In the genomic region with DNA sequence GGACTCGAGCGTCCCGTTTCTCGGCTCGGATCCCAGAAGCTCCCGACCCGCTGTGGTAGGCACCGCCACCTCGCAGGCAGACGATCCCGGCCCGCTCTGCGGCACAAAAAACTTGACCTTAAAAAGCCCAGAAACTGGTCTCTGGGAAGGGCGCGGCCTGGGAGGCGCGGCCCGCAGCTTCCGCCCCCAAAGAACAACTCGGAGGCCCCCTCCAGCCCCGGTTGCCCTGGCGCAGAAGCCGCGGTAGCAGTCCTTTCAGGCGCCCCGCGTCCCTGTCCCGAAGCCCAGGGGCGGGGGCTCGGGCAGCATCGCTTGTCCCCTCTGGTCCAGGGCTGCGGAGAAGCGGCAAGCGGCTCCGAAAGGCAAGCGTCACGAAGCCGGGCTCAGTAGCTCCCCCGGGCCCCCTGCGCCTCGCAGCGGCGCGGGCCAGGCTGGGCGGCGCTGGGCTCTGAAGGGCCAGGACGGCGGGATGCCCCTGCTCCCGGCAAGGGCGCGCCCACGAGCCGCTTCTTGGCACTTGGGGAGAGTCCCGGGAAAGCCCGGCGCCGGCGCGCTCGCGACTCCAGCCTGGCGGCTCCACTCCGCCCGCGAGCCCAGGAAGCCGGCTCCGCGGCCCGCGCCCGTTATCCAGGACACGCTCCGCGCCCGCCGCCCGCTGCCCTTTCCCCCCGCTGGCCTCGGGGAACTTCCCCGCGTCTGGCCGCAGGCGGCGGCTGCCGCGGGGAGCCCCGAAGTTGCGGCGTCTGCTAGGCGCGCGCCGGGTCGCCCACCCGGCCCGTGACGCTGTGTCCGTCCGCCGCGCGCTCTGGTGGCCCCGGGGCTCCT, we compare ENCODE assay signal across 9 cellular contexts. TPM values are rescaled to one million over a fixed set of nuclear protein-coding genes. Genes with fewer than 3 reads are reported as not detected.
A peak's percentile ranks its signal among the peaks of the same experiment; 100 is the strongest.
DNase-seq lines count a peak whose midpoint lies in the region; ATAC-seq, FAIRE-seq and TF ChIP-seq lines count a peak whose summit lies in the region.
"Had no signal": no experiment of that assay in that cellular context is flagged by ENCODE, and none has a peak within 500 bp of the region (broad histone marks: within the 10 kb centered on the region; RNA-seq: fewer than 3 reads in every experiment).

A gene with protein sequence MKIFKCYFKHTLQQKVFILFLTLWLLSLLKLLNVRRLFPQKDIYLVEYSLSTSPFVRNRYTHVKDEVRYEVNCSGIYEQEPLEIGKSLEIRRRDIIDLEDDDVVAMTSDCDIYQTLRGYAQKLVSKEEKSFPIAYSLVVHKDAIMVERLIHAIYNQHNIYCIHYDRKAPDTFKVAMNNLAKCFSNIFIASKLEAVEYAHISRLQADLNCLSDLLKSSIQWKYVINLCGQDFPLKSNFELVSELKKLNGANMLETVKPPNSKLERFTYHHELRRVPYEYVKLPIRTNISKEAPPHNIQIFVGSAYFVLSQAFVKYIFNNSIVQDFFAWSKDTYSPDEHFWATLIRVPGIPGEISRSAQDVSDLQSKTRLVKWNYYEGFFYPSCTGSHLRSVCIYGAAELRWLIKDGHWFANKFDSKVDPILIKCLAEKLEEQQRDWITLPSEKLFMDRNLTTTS (minus strand): TSS at position 98 of the 825 bp plus-strand sequence. CDS start 22,521 bp downstream, outside the sequence.

- peaks cover 2% of the 10 kb centered on the region for H3K36me3 Mint-ChIP-seq in T-helper 1 cell treated with Interleukin-12 subunit alpha and Interleukin-12 subunit beta and Interleukin-4 antibody, amounts not matched to agents 30 μg/mL and 1 μg/mL, for 36 hours (ENCODE audit: low read depth)

- peak; percentile 20; the same call in 1 of the 2 replicates for TF ChIP-seq POLR2A in A549 (IDR thresholded peaks at IDR 0.05; ENCODE audit: low read length)
- TF ChIP-seq POLR2A in spleen (IDR thresholded peaks at IDR 0.05): no peak

- H3K27ac Mint-ChIP-seq in T-helper 1 cell treated with Interleukin-12 subunit alpha and Interleukin-12 subunit beta and Interleukin-4 antibody, amounts not matched to agents 30 μg/mL and 1 μg/mL, for 36 hours: peak within 1 kb of the TSS; percentile 82

- peak within 1 kb of the TSS; percentile 87 for H3K4me3 Mint-ChIP-seq in T-helper 1 cell treated with Interleukin-12 subunit alpha and Interleukin-12 subunit beta and Interleukin-4 antibody, amounts not matched to agents 30 μg/mL and 1 μg/mL, for 36 hours

- peaks cover 16% of the 10 kb centered on the region; the same call in 2 of the 3 replicates for H3K4me1 ChIP-seq in A549
- peaks cover 0 to 81% (median 57%) of the 10 kb centered on the region in 6 donors for H3K4me1 ChIP-seq in spleen

- H3K27me3 Mint-ChIP-seq in T-helper 1 cell treated with Interleukin-12 subunit alpha and Interleukin-12 subunit beta and Interleukin-4 antibody, amounts not matched to agents 30 μg/mL and 1 μg/mL, for 36 hours (ENCODE audit: low read depth): peaks cover 17% of the 10 kb centered on the region

- peaks cover 56% of the 10 kb centered on the region for H3K4me1 Mint-ChIP-seq in T-helper 1 cell treated with Interleukin-12 subunit alpha and Interleukin-12 subunit beta and Interleukin-4 antibody, amounts not matched to agents 30 μg/mL and 1 μg/mL, for 36 hours (ENCODE audit: low read depth)

- no peak for TF ChIP-seq RAD21 in A549 (conservative IDR thresholded peaks at IDR 0.05 in 1 of 2, IDR thresholded peaks at IDR 0.05 in 1 of 2)

- FAIRE-seq in A549 (lab: Jason Lieb, UNC): no peak
- FAIRE-seq: GM18507 had no signal

- intact Hi-C loops in spleen (cut with DNase I; ENCODE audit: low total_unique reads): no loop called here

- TF ChIP-seq CTCF in A549 (IDR thresholded peaks at IDR 0.05) (no peak), spleen (IDR thresholded peaks at IDR 0.05 in 8 of 11, conservative IDR thresholded peaks at IDR 0.05 in 3 of 11) (no peak)

- CTCF ChIA-PET in A549 (lab: Yijun Ruan, JAX): interaction anchor here (0.7 to 1.8 kb wide), 8 partner anchors 11 to 629 kb away, joined by 3 to 10 read pairs (median 4); partner anchors contain the start of gene ANKRD31

- POLR2A ChIA-PET in A549 (lab: Yijun Ruan, JAX): interaction anchor here (1.1 to 2.5 kb wide), 2 partner anchors 184 to 284 kb away, joined by 9 to 13 read pairs; partner anchors contain the start of genes ANKRD31 and HMGCR

- WGBS in A549 (ENCODE audit: missing lambda C conversion rate): under 1% methylated on average over 25 of the region's 103 CpGs
- WGBS in spleen, 5 donors: 0 to 1% (median 1%) methylated on average over 21 to 103 of the region's 103 CpGs

- no peak for TF ChIP-seq EP300 in A549 (IDR thresholded peaks at IDR 0.05)

- H3K4me3 ChIP-seq in A549 (peak within 1 kb of the TSS; percentile 73), spleen (peak within 1 kb of the TSS; percentile 70 to 96 (median 88))

- DNase-seq in A549 (ENCODE audit: low read depth in 1 of 2, low spot score in 1 of 2): peak; percentile 29 to 56
- peak; percentile 23 to 36 for DNase-seq in T47D (ENCODE audit: low read depth in 1 of 2, low spot score in 1 of 2)
- peak; percentile 31 for DNase-seq in iPS-NIHi11 (ENCODE audit: low spot score)
- DNase-seq in spleen: peak; percentile 84

- H3K27ac ChIP-seq in A549 (peak within 1 kb of the TSS; percentile 74 to 92), spleen (peak within 1 kb of the TSS; percentile 80 to 92 (median 90))

- H3K27me3 ChIP-seq in spleen (replicated peaks in 1 of 7): peaks cover 0 to 62% (median 15%) of the 10 kb centered on the region in 7 donors

- peak within 1 kb of the TSS; percentile 93 for H3K4me2 ChIP-seq in A549

- peak; percentile 76 to 77 for ATAC-seq in A549
- ATAC-seq in GM21360 (IDR thresholded peaks at IDR 0.05; ENCODE audit: unreplicated experiment): peak; percentile 9
- ATAC-seq in GM18867 (IDR thresholded peaks at IDR 0.05; ENCODE audit: unreplicated experiment): no peak
- ATAC-seq in HG03095 (IDR thresholded peaks at IDR 0.05; ENCODE audit: unreplicated experiment): no peak

- H3K9me3 ChIP-seq in A549: no peaks in the 10 kb centered on the region
- no peaks in the 10 kb centered on the region for H3K9me3 ChIP-seq in spleen

- no peaks in the 10 kb centered on the region for H3K9me3 Mint-ChIP-seq in T-helper 1 cell treated with Interleukin-12 subunit alpha and Interleukin-12 subunit beta and Interleukin-4 antibody, amounts not matched to agents 30 μg/mL and 1 μg/mL, for 36 hours

- in situ Hi-C loops in T47D (cut with HindIII; ENCODE audit: low pct_unique_long_range_greater_than_20kb, low sequenced_read_pairs): no loop called here

- no peaks in the 10 kb centered on the region for H3K36me3 ChIP-seq in spleen

TF ChIP-seq in A549, 52 proteins besides CTCF, POLR2A, EP300 and RAD21:
- TF ChIP-seq CBX2 (IDR thresholded peaks at IDR 0.05; ENCODE audit: borderline replicate concordance, low read depth): no peak
- TF ChIP-seq SMC3 (IDR thresholded peaks at IDR 0.05): 0 out of 3 replicates have a peak, but pooled peaks have one; percentile 4
- 0 out of 2 replicates have a peak, but pooled peaks have one; percentile 56 for TF ChIP-seq RNF2 (IDR thresholded peaks at IDR 0.05; ENCODE audit: borderline replicate concordance, low read depth)

RNA-seq across cellular contexts. Expression of the gene that starts here (rescaled TPM):
- polyA plus RNA-seq in A549 (2011; rRNA removed): 0.34 and 0.39 TPM in 2 replicates
- 0.03 and 0.04 TPM in 2 replicates for polyA plus RNA-seq in A549 (2012; cell fraction: cytosol; rRNA removed)
- polyA plus RNA-seq in A549 (2012; cell fraction: nucleus; rRNA removed): 0.01 and 0.06 TPM in 2 replicates
- 0.25 to 0.28 TPM (median 0.28 TPM) in 3 replicates for polyA plus RNA-seq in A549 (2017; fragmentation: RNase III; extraction: RNeasy Plus Mini Kit Qiagen cat#74134 plus additional on column Dnase treatment)
- 0.17 and 0.24 TPM in 2 replicates for polyA minus RNA-seq in A549 (2011; rRNA and poly(A)+ RNA removed)
- 1 to 10 TPM; 1.5 to 3.8 (median 2.3) TPM for total RNA-seq in spleen
- polyA plus RNA-seq in spleen: under 1 TPM; 0.37 to 0.83 (median 0.61) TPM

Comparison
In these comparisons a context has a peak if more than half of its experiments do, and no peak if none do; other contexts are left out.
1. Peak in DNase-seq, ATAC-seq, H3K4me3 ChIP-seq, H3K27ac ChIP-seq and H3K4me2 ChIP-seq in A549; RNA of the gene not detected or under 1 TPM.
2. DNase-seq: peak in every context shown above with its lines; median percentile 84 in spleen; 42 in A549; 31 in iPS-NIHi11; 30 in T47D.